1 cellular context compared by ENCODE assay signal in genomic region chr19:1251503-1252220, GRCh38.
A peak's percentile ranks its signal among the peaks of the same experiment; 100 is the strongest.
TF ChIP-seq lines count a peak whose summit lies in the region.

No MANE protein-coding gene starts in this region.

TF ChIP-seq in HEK293, 187 proteins besides CTCF, POLR2A, EP300 and RAD21 (continued from another document and continues in another):
- peak; percentile 73; the same call in 1 of the 2 replicates for TF ChIP-seq PRDM2 (tag by site-specific recombination; IDR thresholded peaks at IDR 0.05; ENCODE audit: borderline replicate concordance)
- peak; percentile 74; the same call in 1 of the 2 replicates for TF ChIP-seq ZBTB11 (tag by site-specific recombination; conservative IDR thresholded peaks at IDR 0.05; ENCODE audit: low read depth)
- peak; percentile 37; the same call in 1 of the 2 replicates for TF ChIP-seq ZNF121 (tag by site-specific recombination; IDR thresholded peaks at IDR 0.05)
- no peak for TF ChIP-seq ZNF148 (tag by site-specific recombination; IDR thresholded peaks at IDR 0.05; ENCODE audit: borderline replicate concordance)
- 0 out of 2 replicates have a peak, but pooled peaks have one; percentile 28 for TF ChIP-seq INSM2 (tag by site-specific recombination; IDR thresholded peaks at IDR 0.05)
- TF ChIP-seq ZNF785 (tag by site-specific recombination; IDR thresholded peaks at IDR 0.05), result no peak
- no peak for TF ChIP-seq RBAK (tag by site-specific recombination; IDR thresholded peaks at IDR 0.05)
- TF ChIP-seq WT1 (tag by site-specific recombination; IDR thresholded peaks at IDR 0.05), result 0 out of 2 replicates have a peak, but pooled peaks have one; percentile 37
- TF ChIP-seq KLF17 (tag by site-specific recombination; IDR thresholded peaks at IDR 0.05), result peak; percentile 29; the same call in 1 of the 2 replicates
- no peak for TF ChIP-seq ZNF280C (tag by site-specific recombination; IDR thresholded peaks at IDR 0.05)
- peak; percentile 67; the same call in 1 of the 2 replicates for TF ChIP-seq ZNF837 (tag by site-specific recombination; IDR thresholded peaks at IDR 0.05)
- TF ChIP-seq ZNF341 (tag by site-specific recombination; IDR thresholded peaks at IDR 0.05; ENCODE audit: low read depth), result peak; percentile 97
- TF ChIP-seq ZFP37 (tag by site-specific recombination; IDR thresholded peaks at IDR 0.05), result 0 out of 2 replicates have a peak, but pooled peaks have one; percentile 67
- no peak for TF ChIP-seq ZNF184 (tag by site-specific recombination; IDR thresholded peaks at IDR 0.05)
- peak; percentile 50; the same call in 1 of the 2 replicates for TF ChIP-seq PBX3 (CRISPR knock-in tag; IDR thresholded peaks at IDR 0.05)
- TF ChIP-seq KLF1 (tag by site-specific recombination; IDR thresholded peaks at IDR 0.05), result 0 out of 2 replicates have a peak, but pooled peaks have one; percentile 27
- TF ChIP-seq ZNF704 (tag by site-specific recombination; IDR thresholded peaks at IDR 0.05), result no peak
- TF ChIP-seq ZNF423 (tag by site-specific recombination; IDR thresholded peaks at IDR 0.05), result peak; percentile 48; the same call in 1 of the 2 replicates
- peak; percentile 11; the same call in 1 of the 2 replicates for TF ChIP-seq ZNF692 (tag by site-specific recombination; IDR thresholded peaks at IDR 0.05)
- TF ChIP-seq ZNF670 (tag by site-specific recombination; IDR thresholded peaks at IDR 0.05; ENCODE audit: low read depth), result no peak
- peak; percentile 45; the same call in 1 of the 2 replicates for TF ChIP-seq KLF8 (tag by site-specific recombination; IDR thresholded peaks at IDR 0.05)
- TF ChIP-seq HIC1 (tag by site-specific recombination; IDR thresholded peaks at IDR 0.05), result peak; percentile 84
- no peak for TF ChIP-seq GFI1B (tag by site-specific recombination; IDR thresholded peaks at IDR 0.05)
